Comparison of ENCODE assay signal across 9 cellular contexts in genomic region chr19:15195381-15195964, GRCh38. TPM values are rescaled to one million over a fixed set of nuclear protein-coding genes. Genes with fewer than 3 reads are reported as not detected.
DNase-seq lines count a peak whose midpoint lies in the region; ATAC-seq, FAIRE-seq and TF ChIP-seq lines count a peak whose summit lies in the region.
"Had no signal": no experiment of that assay in that cellular context is flagged by ENCODE, and none has a peak within 500 bp of the region (broad histone marks: within the 10 kb centered on the region; RNA-seq: fewer than 3 reads in every experiment).

No MANE protein-coding gene starts in this region.

- ATAC-seq in CD8-positive, alpha-beta T cell, result peak; percentile 62
- ATAC-seq in IMR-90 (ENCODE audit: low read depth) (peak; percentile 69), HG02571 (IDR thresholded peaks at IDR 0.05; ENCODE audit: unreplicated experiment) (no peak)
- peak; percentile 30 for ATAC-seq in stimulated activated naive CD8-positive, alpha-beta T cell treated with anti-CD3 and anti-CD28 coated beads, Interleukin-15, Interleukin-2, amounts not matched to agents 100 U/mL and 50 U/mL, for 24 hours

- H2AK5ac ChIP-seq in IMR-90 (ENCODE audit: low read depth, low read length), result peak overlapping the region; percentile 54

- no peak for TF ChIP-seq POLR2A in IMR-90 (IDR thresholded peaks at IDR 0.05; ENCODE audit: low read depth, low read length)

- no peak overlapping the region for H3K4me3 Mint-ChIP-seq in CD8-positive, alpha-beta T cell

- H3K79me1 ChIP-seq in IMR-90 (ENCODE audit: low read depth in 1 of 2, low read length in 2 of 2), result peaks cover 18 to 52% of the 10 kb centered on the region in 2 experiments

- peak; percentile 33 for TF ChIP-seq RAD21 in IMR-90 (IDR thresholded peaks at IDR 0.05; ENCODE audit: low read length)

- no TSS peak for BruUV-seq in IMR-90 (replicated peaks; lab: Mats Ljungman, UMichigan)

- no peak overlapping the region for H2BK15ac ChIP-seq in IMR-90 (ENCODE audit: low read depth, low read length)

- no peak overlapping the region for H3K23ac ChIP-seq in IMR-90 (ENCODE audit: low read depth, low read length)

- no peaks in the 10 kb centered on the region for H3K9me3 ChIP-seq in CD8-positive, alpha-beta T cell (ENCODE audit: low read length)
- H3K9me3 ChIP-seq in IMR-90 (ENCODE audit: control insufficient read depth, insufficient read depth, low read length), result no peaks in the 10 kb centered on the region
- H3K9me3 ChIP-seq in adipocyte (ENCODE audit: control insufficient read depth, low read length), result no peaks in the 10 kb centered on the region
- no peaks in the 10 kb centered on the region for H3K9me3 ChIP-seq in iPS-18a (ENCODE audit: control insufficient read depth, low read depth, low read length)

- peak overlapping the region; percentile 34 for H2BK5ac ChIP-seq in IMR-90 (ENCODE audit: low read depth, low read length, poor library complexity, severe bottlenecking)

- peaks cover 22% of the 10 kb centered on the region for H4K20me1 ChIP-seq in IMR-90 (ENCODE audit: insufficient read depth, low read length)

- H3K27me3 Mint-ChIP-seq in CD8-positive, alpha-beta T cell (ENCODE audit: low read depth), result peaks cover 60% of the 10 kb centered on the region

- peaks cover 6% of the 10 kb centered on the region for H3K4me1 ChIP-seq in CD8-positive, alpha-beta T cell (ENCODE audit: insufficient read depth, low read length)
- H3K4me1 ChIP-seq in IMR-90 (ENCODE audit: control insufficient read depth, insufficient read depth, low read length), result peaks cover 13% of the 10 kb centered on the region
- H3K4me1 ChIP-seq in adipocyte (ENCODE audit: control insufficient read depth, insufficient read depth, low read length), result peaks cover 5% of the 10 kb centered on the region
- H3K4me1 ChIP-seq in iPS-18a (ENCODE audit: control insufficient read depth, low read depth, low read length), result peaks cover 13% of the 10 kb centered on the region

- no peak overlapping the region for H3K27ac Mint-ChIP-seq in CD8-positive, alpha-beta T cell
- H3K27ac Mint-ChIP-seq: IgD-negative memory B cell had no signal

- H3K36me3 Mint-ChIP-seq in CD8-positive, alpha-beta T cell, result no peaks in the 10 kb centered on the region
- H3K36me3 Mint-ChIP-seq: IgD-negative memory B cell had no signal

- peak overlapping the region; percentile 53 for H3K4me2 ChIP-seq in IMR-90 (ENCODE audit: low read depth, low read length)

- peak overlapping the region in 1 of 2 experiments; percentile 32; a peak in 1 of 4 replicates for H4K8ac ChIP-seq in IMR-90 (ENCODE audit: low read depth in 2 of 2, low read length in 2 of 2)

- intact Hi-C loops in CD8-positive, alpha-beta T cell (cut with DNase I, micrococcal nuclease), result no loop called here
- intact Hi-C loops in IMR-90 (cut with micrococcal nuclease), result loop anchor here (5.0 kb wide), 1 partner anchor 57 kb away; no protein-coding TSS in a partner anchor

- H3K27me3 ChIP-seq in CD8-positive, alpha-beta T cell (ENCODE audit: insufficient read depth, low read length), result peaks cover 31% of the 10 kb centered on the region
- H3K27me3 ChIP-seq in IMR-90 (ENCODE audit: control insufficient read depth, insufficient read depth, low read length), result no peaks in the 10 kb centered on the region
- no peaks in the 10 kb centered on the region for H3K27me3 ChIP-seq in adipocyte (replicated peaks; ENCODE audit: control insufficient read depth, insufficient read depth, low read length)
- H3K27me3 ChIP-seq in iPS-18a (ENCODE audit: control insufficient read depth, insufficient read depth, low read length), result no peaks in the 10 kb centered on the region

- no peak overlapping the region for H4K5ac ChIP-seq in IMR-90 (ENCODE audit: low read depth, low read length)

- H3K27ac ChIP-seq in CD8-positive, alpha-beta T cell (ENCODE audit: low read depth, low read length), result no peak overlapping the region
- no peak overlapping the region; the same call in 1 of the 2 replicates for H3K27ac ChIP-seq in IMR-90 (ENCODE audit: insufficient read depth, low read length)
- no peak overlapping the region for H3K27ac ChIP-seq in iPS-18a (ENCODE audit: low read length)

- no peak for FAIRE-seq in RCC 7860 (lab: Jason Lieb, UNC)

- dilution Hi-C loops in IMR-90 (cut with HindIII; ENCODE audit: low sequenced_read_pairs, unreplicated experiment), result no loop called here

- peaks cover 11% of the 10 kb centered on the region for H3K9me1 ChIP-seq in IMR-90 (ENCODE audit: insufficient read depth, low read length)

- no peak for TF ChIP-seq CTCF in CD8-positive, alpha-beta T cell (IDR thresholded peaks at IDR 0.05)
- TF ChIP-seq CTCF in IMR-90 (conservative IDR thresholded peaks at IDR 0.05; ENCODE audit: low read depth, low read length), result peak; percentile 42

- H3K4me1 Mint-ChIP-seq in CD8-positive, alpha-beta T cell (ENCODE audit: low read depth), result peaks cover 28% of the 10 kb centered on the region

- POLR2A ChIA-PET in CD8-positive, alpha-beta T cell (lab: Charles Lee), result no interaction called here
- POLR2A ChIA-PET in IMR-90 (lab: Charles Lee; ENCODE audit: unreplicated experiment), result no interaction called here

- H3K56ac ChIP-seq in IMR-90 (ENCODE audit: extremely low read depth, insufficient read depth, low read length), result no peak overlapping the region

- H2AK9ac ChIP-seq in IMR-90 (replicated peaks; ENCODE audit: low read depth, low read length, poor library complexity), result peak overlapping the region; percentile 55

- no peak overlapping the region for H3K4me3 ChIP-seq in CD8-positive, alpha-beta T cell (ENCODE audit: low read depth, low read length)
- H3K4me3 ChIP-seq in IMR-90 (ENCODE audit: insufficient read depth, low read depth, low read length) (peak overlapping the region; percentile 36), adipocyte (ENCODE audit: low read length) (peak overlapping the region; percentile 56), iPS-18a (ENCODE audit: low read length) (peak overlapping the region; percentile 62)

- 0% methylated on average over 12 of the region's 61 CpGs; no CpG with 5 or more reads in 1 of the 2 experiments for WGBS in IMR-90 (ENCODE audit: extremely low coverage in 2 of 2, insufficient read length in 1 of 2), 2 experiments

- 0 out of 2 replicates have a peak overlapping the region, but pooled peaks have one; percentile 30 for H2BK120ac ChIP-seq in IMR-90 (ENCODE audit: low read depth, low read length)

- H3K36me3 ChIP-seq in CD8-positive, alpha-beta T cell (ENCODE audit: insufficient read depth, low read length), result no peaks in the 10 kb centered on the region
- H3K36me3 ChIP-seq in IMR-90 (ENCODE audit: control insufficient read depth, insufficient read depth, low read length), result peaks cover 21% of the 10 kb centered on the region
- peaks cover 9% of the 10 kb centered on the region for H3K36me3 ChIP-seq in adipocyte (ENCODE audit: control insufficient read depth, insufficient read depth, low read length, severe bottlenecking)
- H3K36me3 ChIP-seq in iPS-18a (ENCODE audit: control insufficient read depth, low read depth, low read length), result peaks cover 34% of the 10 kb centered on the region

- no peak overlapping the region for H3K9ac ChIP-seq in IMR-90 (ENCODE audit: low read depth, low read length)
- H3K9ac ChIP-seq in adipocyte (ENCODE audit: low read length), result no peak overlapping the region
- H3K9ac ChIP-seq in iPS-18a (ENCODE audit: low read length), result no peak overlapping the region

- H4K91ac ChIP-seq in IMR-90 (ENCODE audit: insufficient read depth, low read depth, low read length), result no peak overlapping the region

- H3K4ac ChIP-seq in IMR-90 (ENCODE audit: low read depth, low read length), result no peak overlapping the region; the same call in 1 of the 2 replicates

- in situ Hi-C loops in IMR-90 (cut with MboI; ENCODE audit: low sequenced_read_pairs), result no loop called here

- no peak overlapping the region for H2BK20ac ChIP-seq in IMR-90 (ENCODE audit: low read depth, low read length)

- DNase-seq in CD8-positive, alpha-beta T cell, result peak in 2 of 7 experiments; percentile 37 to 50
- DNase-seq in IMR-90, result peak; percentile 61
- DNase-seq in adipocyte (ENCODE audit: low read depth), result peak; percentile 76
- DNase-seq in stimulated activated naive CD8-positive, alpha-beta T cell treated with anti-CD3 and anti-CD28 coated beads, Interleukin-15, Interleukin-2, amounts not matched to agents 100 U/mL and 50 U/mL, for 24 hours, result peak; percentile 25
- DNase-seq in NOMO-1 (lab: John Stamatoyannopoulos, UW; ENCODE audit: unreplicated experiment in 2 of 2), result no peak
- no peak for DNase-seq in RCC 7860 (ENCODE audit: low spot score)

- CTCF ChIA-PET in CD8-positive, alpha-beta T cell (lab: Charles Lee), result interaction anchor here (1.1 kb wide), 1 partner anchor 10 kb away, joined by 3 read pairs; no protein-coding TSS in a partner anchor
- CTCF ChIA-PET in IMR-90 (lab: Yijun Ruan, JAX), result interaction anchor here (0.9 to 1.1 kb wide), 2 partner anchors 12 to 104 kb away, joined by 3 to 5 read pairs; no protein-coding TSS in a partner anchor

- no peak overlapping the region for H3K18ac ChIP-seq in IMR-90 (ENCODE audit: low read depth, low read length)

- H3K14ac ChIP-seq in IMR-90 (replicated peaks; ENCODE audit: low read depth, low read length), result no peak overlapping the region

- no peaks in the 10 kb centered on the region for H3K9me3 Mint-ChIP-seq in CD8-positive, alpha-beta T cell
- H3K9me3 Mint-ChIP-seq: IgD-negative memory B cell had no signal

- H2AFZ ChIP-seq in IMR-90 (replicated peaks; ENCODE audit: low read length, poor library complexity), result peak overlapping the region; percentile 85

TF ChIP-seq in IMR-90, 13 proteins besides CTCF, POLR2A, EP300 and RAD21 (continues in another document):
- TF ChIP-seq RFX5 (IDR thresholded peaks at IDR 0.05; ENCODE audit: low read depth, low read length) (no peak), NFE2L2 (IDR thresholded peaks at IDR 0.05; ENCODE audit: low read depth, low read length) (no peak), MAZ (IDR thresholded peaks at IDR 0.05; ENCODE audit: borderline replicate concordance, low read depth, low read length) (peak; percentile 74), SMC3 (IDR thresholded peaks at IDR 0.05; ENCODE audit: low read depth, low read length) (peak; percentile 37), MAFK (IDR thresholded peaks at IDR 0.05; ENCODE audit: low read depth, low read length) (no peak)

RNA-seq across cellular contexts. Expression of gene NOTCH3, which starts 5.3 kb away (rescaled TPM):
- not detected for total RNA-seq in CD8-positive, alpha-beta T cell
- total RNA-seq in IMR-90 (2012; rRNA removed), result 5.9 and 7.2 TPM in 2 replicates
- polyA plus RNA-seq in IMR-90 (2012; rRNA removed), result 25.1 and 29.6 TPM in 2 replicates
- polyA plus RNA-seq in IMR-90 (2012; cell fraction: cytosol; rRNA removed), result 17.9 and 34.4 TPM in 2 replicates
- polyA plus RNA-seq in IMR-90 (2012; cell fraction: nucleus; rRNA removed; ENCODE audit: low replicate concordance), result 19.2 and 47.3 TPM in 2 replicates
- polyA plus RNA-seq: IgD-negative memory B cell had no signal

RNA-seq across cellular contexts. Expression of gene EPHX3, which starts 36.8 kb away (rescaled TPM):
- total RNA-seq in CD8-positive, alpha-beta T cell, result under 1 TPM; 0.19 to 0.62 TPM
- 0.18 TPM in 1 of 2 replicates, not detected in the other for total RNA-seq in IMR-90 (2012; rRNA removed)
- 0.12 and 0.16 TPM in 2 replicates for polyA plus RNA-seq in IMR-90 (2012; rRNA removed)
- polyA plus RNA-seq in IMR-90 (2012; cell fraction: cytosol; rRNA removed), result 0.08 and 0.09 TPM in 2 replicates
- polyA plus RNA-seq in IMR-90 (2012; cell fraction: nucleus; rRNA removed; ENCODE audit: low replicate concordance), result 0.78 and 1.2 TPM in 2 replicates
- polyA plus RNA-seq: IgD-negative memory B cell had no signal

Comparison
In these comparisons a context has a peak if more than half of its experiments do, and no peak if none do; other contexts are left out.
1. DNase-seq: peak in IMR-90 (single experiment), adipocyte (single experiment) and stimulated activated naive CD8-positive, alpha-beta T cell treated with anti-CD3 and anti-CD28 coated beads, Interleukin-15, Interleukin-2, amounts not matched to agents 100 U/mL and 50 U/mL, for 24 hours (single experiment); none in NOMO-1 (0 of 2) and RCC 7860 (single experiment).